9 cellular contexts compared by ENCODE assay signal in the genomic region with DNA sequence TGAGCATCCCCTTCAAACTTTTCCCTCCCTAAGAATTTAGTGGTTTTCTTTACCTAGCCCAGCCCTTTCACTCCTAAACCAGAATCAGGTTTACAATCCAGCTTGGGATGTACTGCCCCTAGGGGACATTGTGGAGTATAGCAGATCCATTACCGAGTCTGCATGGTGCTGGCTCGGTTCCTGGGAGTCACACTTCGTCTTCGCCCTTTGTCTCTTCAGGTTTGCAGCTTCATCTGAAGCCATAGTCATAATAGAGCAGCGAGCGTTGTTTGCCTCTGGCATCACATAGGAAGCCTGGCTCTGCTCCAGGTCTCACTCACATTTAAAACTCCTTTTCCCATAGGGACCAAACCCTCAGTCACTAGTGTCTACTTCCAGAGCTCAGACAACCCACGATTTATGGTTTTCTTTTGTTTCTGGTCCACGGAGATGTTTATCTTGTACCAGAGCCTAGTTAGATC. TPM values are rescaled to one million over a fixed set of nuclear protein-coding genes. Genes with fewer than 3 reads are reported as not detected.
DNase-seq lines count a peak whose midpoint lies in the region; ATAC-seq, FAIRE-seq and TF ChIP-seq lines count a peak whose summit lies in the region.
"Had no signal": no experiment of that assay in that cellular context is flagged by ENCODE, and none has a peak within 500 bp of the region (broad histone marks: within the 10 kb centered on the region; RNA-seq: fewer than 3 reads in every experiment).

No MANE protein-coding gene starts in this region.

- H3K36me3 Mint-ChIP-seq in activated T-helper 17 cell treated with anti-CD3 and anti-CD28 coated beads, Interleukin-2, amount 50 U/mL, for 72 hours (ENCODE audit: low read depth) = no peaks in the 10 kb centered on the region

- TF ChIP-seq CTCF in D721Med (IDR thresholded peaks at IDR 0.05; ENCODE audit: insufficient read depth, missing control alignments) (peak; percentile 65), stomach (IDR thresholded peaks at IDR 0.05) (peak in 5 of 7 experiments; percentile 60 to 75 (median 66))

- H3K27me3 Mint-ChIP-seq in activated T-helper 17 cell treated with anti-CD3 and anti-CD28 coated beads, Interleukin-2, amount 50 U/mL, for 72 hours = peaks cover 22% of the 10 kb centered on the region

- DNase-seq in D721Med (ENCODE audit: insufficient read length, low spot score) (peak; percentile 52), GM19239 (ENCODE audit: insufficient read length, low spot score) (peak; percentile 52), NCI-H2081 treated with DMSO at 0.1 percent for 48 hours (lab: John Stamatoyannopoulos, UW) (peak; percentile 89), hepatic stellate cell (ENCODE audit: low spot score) (peak; percentile 66), stomach (peak; percentile 36), amniotic stem cell (lab: John Stamatoyannopoulos, UW) (no peak)

- no peak overlapping the region for H3K27ac Mint-ChIP-seq in activated T-helper 17 cell treated with anti-CD3 and anti-CD28 coated beads, Interleukin-2, amount 50 U/mL, for 72 hours

- no peak overlapping the region for H3K4me3 ChIP-seq in stomach

- ATAC-seq in HG03097 (IDR thresholded peaks at IDR 0.05; ENCODE audit: low FRiP score, unreplicated experiment) = peak; percentile 95
- peak; percentile 52 for ATAC-seq in activated T-helper 17 cell treated with anti-CD3 and anti-CD28 coated beads, Interleukin-2, amount 50 U/mL, for 72 hours (replicated peaks)

- intact Hi-C loops in stomach (cut with DNase I; ENCODE audit: low total_unique reads) = loop anchor here (10.0 kb wide), 1 partner anchor 279 kb away; the partner anchor contains the start of gene LYPD6B

- no peak overlapping the region for H3K4me3 Mint-ChIP-seq in activated T-helper 17 cell treated with anti-CD3 and anti-CD28 coated beads, Interleukin-2, amount 50 U/mL, for 72 hours

- H3K36me3 ChIP-seq in stomach = no peaks in the 10 kb centered on the region

- H3K27ac ChIP-seq in stomach = no peak overlapping the region

- H3K27me3 ChIP-seq in stomach = peaks cover 0 to 11% (median 0%) of the 10 kb centered on the region in 3 donors

- no peaks in the 10 kb centered on the region for H3K9me3 ChIP-seq in stomach

- peaks cover 0 to 7% (median 6%) of the 10 kb centered on the region in 4 donors for H3K4me1 ChIP-seq in stomach

- no peaks in the 10 kb centered on the region for H3K4me1 Mint-ChIP-seq in activated T-helper 17 cell treated with anti-CD3 and anti-CD28 coated beads, Interleukin-2, amount 50 U/mL, for 72 hours

- TF ChIP-seq POLR2A in stomach (IDR thresholded peaks at IDR 0.05) = no peak

- peaks cover 4% of the 10 kb centered on the region for H3K9me3 Mint-ChIP-seq in activated T-helper 17 cell treated with anti-CD3 and anti-CD28 coated beads, Interleukin-2, amount 50 U/mL, for 72 hours

- FAIRE-seq in D721Med (lab: Jason Lieb, UNC) (no peak), GM19239 (lab: Jason Lieb, UNC) (peak; percentile 57)

- no peak for TF ChIP-seq EP300 in stomach (IDR thresholded peaks at IDR 0.05)

- 4 to 10% (median 6%) methylated on average over 8 of the region's 8 CpGs for WGBS in stomach, 5 donors

RNA-seq across cellular contexts. Expression of gene LYPD6, which starts 16.8 kb away (rescaled TPM):
- total RNA-seq in activated T-helper 17 cell treated with anti-CD3 and anti-CD28 coated beads, Interleukin-2, amount 50 U/mL, for 72 hours = not detected
- 1 to 10 TPM in 2 of 5 donors, under 1 TPM in 1, not detected in 2; 0.45 to 9.7 (median 8.1) TPM for total RNA-seq in stomach
- polyA plus RNA-seq in stomach = 1 to 10 TPM in 2 of 3 donors, under 1 TPM in 1; 0.80 to 3.5 (median 1.6) TPM
- total RNA-seq: T-helper 2 cell treated with Interferon-gamma antibody and Interleukin-4, amounts not matched to agents 100 ng/mL and 5 ng/mL, for 36 hours had no signal
